Comparison of ENCODE assay signal across 25 cellular contexts in the genomic region with DNA sequence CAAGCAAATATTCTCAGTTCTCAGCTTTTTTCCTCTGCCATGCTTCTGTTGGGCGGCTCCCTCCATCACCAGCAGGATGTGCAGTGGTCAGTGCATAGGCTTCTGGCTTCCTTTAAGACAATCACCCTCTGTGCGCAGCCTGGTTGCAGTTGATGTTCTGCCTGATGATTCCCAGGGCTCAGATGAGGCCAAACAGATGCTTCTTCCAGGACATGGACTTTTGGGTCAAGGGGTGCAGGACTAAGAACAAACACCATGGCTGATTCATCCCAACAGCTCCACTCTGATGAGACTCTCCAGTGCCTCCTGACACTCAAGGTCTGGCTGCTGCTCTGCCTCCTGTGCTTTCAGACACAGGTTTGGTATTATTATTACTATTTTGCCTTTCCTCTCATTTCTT.
"Had no signal": no experiment of that assay in that cellular context is flagged by ENCODE, and none has a peak within 500 bp of the region (broad histone marks: within the 10 kb centered on the region; RNA-seq: fewer than 3 reads in every experiment).

No MANE protein-coding gene starts in this region.

- H3K36me3 ChIP-seq: left lung, lower lobe of right lung, pancreas, prostate gland, tibial nerve, uterus had no signal

- H3K4me3 Mint-ChIP-seq: naive thymus-derived CD8-positive, alpha-beta T cell; nephron; neural crest cell; stimulated activated effector memory CD8-positive, alpha-beta T cell treated with anti-CD3 and anti-CD28 coated beads, Interleukin-12 subunit alpha, Interleukin-12 subunit beta, amount 100 ng/mL, for 72 hours; stimulated activated naive CD8-positive, alpha-beta T cell treated with anti-CD3 and anti-CD28 coated beads, Interleukin-15, Interleukin-2, amounts not matched to agents 100 ng/mL and 50 ng/mL, for 24 hours; type B pancreatic cell had no signal

- H3K4me1 ChIP-seq: left lung, lower lobe of right lung, pancreas, prostate gland, tibial nerve, uterus had no signal

- H3K9me3 Mint-ChIP-seq: neural crest cell; stimulated activated effector memory CD8-positive, alpha-beta T cell treated with anti-CD3 and anti-CD28 coated beads, Interleukin-12 subunit alpha, Interleukin-12 subunit beta, amount 100 ng/mL, for 72 hours; type B pancreatic cell had no signal

- H3K4me1 Mint-ChIP-seq: naive thymus-derived CD8-positive, alpha-beta T cell; stimulated activated effector memory CD8-positive, alpha-beta T cell treated with anti-CD3 and anti-CD28 coated beads, Interleukin-12 subunit alpha, Interleukin-12 subunit beta, amount 100 ng/mL, for 72 hours had no signal

- DNase-seq: hippocampal formation; kidney; left colon; left lung; lower lobe of right lung; mammary epithelial cell; naive thymus-derived CD8-positive, alpha-beta T cell; nucleus accumbens; pancreas; posterior cingulate gyrus; retina; right cardiac atrium; stimulated activated CD4-positive, alpha-beta T cell treated with anti-CD3 and anti-CD28 coated beads, Interleukin-4, amount 100 ng/mL, for 24 hours; stimulated activated naive CD4-positive, alpha-beta T cell; substantia nigra; uterus had no signal

- ATAC-seq: left colon; left lung; lower lobe of right lung; naive thymus-derived CD8-positive, alpha-beta T cell; pancreas; right cardiac atrium; sciatic nerve; stimulated activated effector memory CD8-positive, alpha-beta T cell treated with anti-CD3 and anti-CD28 coated beads, Interleukin-12 subunit alpha, Interleukin-12 subunit beta, amount 100 ng/mL, for 72 hours had no signal

- H3K9me3 ChIP-seq: left lung, lower lobe of right lung, pancreas, prostate gland, tibial nerve, uterus had no signal

- FAIRE-seq: kidney, pancreas had no signal

- H3K27me3 ChIP-seq: left lung, pancreas, tibial nerve, uterus had no signal

- H3K27ac ChIP-seq: left lung, lower lobe of right lung, pancreas, prostate gland, skin epidermis, tibial nerve, uterus had no signal

- H3K27ac Mint-ChIP-seq: naive thymus-derived CD8-positive, alpha-beta T cell; nephron; stimulated activated effector memory CD8-positive, alpha-beta T cell treated with anti-CD3 and anti-CD28 coated beads, Interleukin-12 subunit alpha, Interleukin-12 subunit beta, amount 100 ng/mL, for 72 hours; stimulated activated naive CD8-positive, alpha-beta T cell treated with anti-CD3 and anti-CD28 coated beads, Interleukin-15, Interleukin-2, amounts not matched to agents 100 ng/mL and 50 ng/mL, for 24 hours; type B pancreatic cell had no signal

- H3K36me3 Mint-ChIP-seq: naive thymus-derived CD8-positive, alpha-beta T cell; stimulated activated effector memory CD8-positive, alpha-beta T cell treated with anti-CD3 and anti-CD28 coated beads, Interleukin-12 subunit alpha, Interleukin-12 subunit beta, amount 100 ng/mL, for 72 hours; type B pancreatic cell had no signal

- H3K4me3 ChIP-seq: left lung, lower lobe of right lung, pancreas, prostate gland, skin epidermis, tibial nerve, uterus had no signal
